In genomic region chr11:1576825-1577224, GRCh38 we compare ENCODE assay signal across 18 cellular contexts. TPM values are rescaled to one million over a fixed set of nuclear protein-coding genes. Genes with fewer than 3 reads are reported as not detected.
DNase-seq lines count a peak whose midpoint lies in the region; ATAC-seq, FAIRE-seq and TF ChIP-seq lines count a peak whose summit lies in the region.
"Had no signal": no experiment of that assay in that cellular context is flagged by ENCODE, and none has a peak within 500 bp of the region (broad histone marks: within the 10 kb centered on the region; RNA-seq: fewer than 3 reads in every experiment).

No MANE protein-coding gene starts in this region.

- H3K4me3 Mint-ChIP-seq in CD4-positive, alpha-beta T cell, result peak overlapping the region; percentile 65
- H3K4me3 Mint-ChIP-seq: H9 had no signal

- POLR2A ChIA-PET in CD4-positive, alpha-beta T cell (lab: Charles Lee), result no interaction called here

- H3K4me2 ChIP-seq in mammary epithelial cell (ENCODE audit: insufficient read depth, low read depth, low read length), result no peak overlapping the region
- H3K4me2 ChIP-seq: BLaER1 had no signal

- TF ChIP-seq CTCF in CD4-positive, alpha-beta T cell (IDR thresholded peaks at IDR 0.05), result no peak
- no peak for TF ChIP-seq CTCF in mammary epithelial cell (conservative IDR thresholded peaks at IDR 0.05 in 1 of 2, IDR thresholded peaks at IDR 0.05 in 1 of 2; ENCODE audit: extremely low read depth in 1 of 2, insufficient read depth in 1 of 2, low read depth in 1 of 2, low read length in 2 of 2)
- TF ChIP-seq CTCF in kidney (IDR thresholded peaks at IDR 0.05; ENCODE audit: borderline replicate concordance, extremely low read depth, insufficient read depth), result no peak

- no peaks in the 10 kb centered on the region for H3K79me2 ChIP-seq in mammary epithelial cell (ENCODE audit: insufficient read depth, low read length)

- BruUV-seq in mammary epithelial cell (replicated peaks; lab: Mats Ljungman, UMichigan), result no TSS peak

- H3K36me3 Mint-ChIP-seq in CD4-positive, alpha-beta T cell (ENCODE audit: low read depth), result no peaks in the 10 kb centered on the region

- intact Hi-C loops in CD4-positive, alpha-beta T cell (cut with DNase I, micrococcal nuclease), result loop anchor here in 1 of 2 experiments (10.0 kb wide), 2 partner anchors 188 to 732 kb away; partner anchors contain the start of genes CTSD, POLR2L and TSPAN4
- intact Hi-C loops in mammary epithelial cell (cut with micrococcal nuclease) (no loop called here), kidney (cut with DNase I) (no loop called here)

- H3K27ac ChIP-seq in CD4-positive, alpha-beta T cell (ENCODE audit: low read depth, low read length), result no peak overlapping the region
- no peak overlapping the region for H3K27ac ChIP-seq in mammary epithelial cell (ENCODE audit: insufficient read depth, low read depth, low read length)
- H3K27ac ChIP-seq in kidney (ENCODE audit: low read depth in 2 of 2, low read length in 2 of 2), result no peak overlapping the region
- H3K27ac ChIP-seq: 22Rv1, BLaER1 had no signal

- FAIRE-seq in kidney (lab: Jason Lieb, UNC), result no peak
- FAIRE-seq: G401.6, GM12891 had no signal

- WGBS in mammary epithelial cell (ENCODE audit: low coverage, missing lambda C conversion rate), result 83% methylated on average over 6 of the region's 6 CpGs

- no peaks in the 10 kb centered on the region for H3K36me3 ChIP-seq in mammary epithelial cell (ENCODE audit: insufficient read depth, low read length)
- H3K36me3 ChIP-seq in kidney (ENCODE audit: control insufficient read depth in 1 of 2, insufficient read depth in 2 of 2, low read length in 2 of 2), result no peaks in the 10 kb centered on the region
- H3K36me3 ChIP-seq: BLaER1 had no signal

- CTCF ChIA-PET in CD4-positive, alpha-beta T cell (lab: Charles Lee), result interaction anchor here (1.3 kb wide), 1 partner anchor 30 kb away, joined by 6 read pairs; no protein-coding TSS in a partner anchor
- CTCF ChIA-PET in mammary epithelial cell (lab: Charles Lee; ENCODE audit: low non-redundant PET), result no interaction called here

- no peaks in the 10 kb centered on the region for H4K20me1 ChIP-seq in mammary epithelial cell (ENCODE audit: insufficient read depth, low read length)

- no peaks in the 10 kb centered on the region for H3K27me3 Mint-ChIP-seq in CD4-positive, alpha-beta T cell

- DNase-seq in activated T-cell treated with anti-CD3 and anti-CD28 coated beads, Interleukin-2, amount 50 U/mL, for 1 hour, result peak; percentile 9
- DNase-seq in activated T-cell treated with anti-CD3 and anti-CD28 coated beads, Interleukin-2, amount 50 U/mL, for 48 hours, result no peak
- DNase-seq in CD4-positive, alpha-beta T cell, result no peak
- DNase-seq in mammary epithelial cell (peak; percentile 58), kidney (peak; percentile 18), DMS79 (lab: John Stamatoyannopoulos, UW) (no peak), NCI-H446 treated with DMSO at 0.1 percent for 48 hours (lab: John Stamatoyannopoulos, UW) (no peak), NCI-H2196 treated with DMSO at 0.1 percent for 48 hours (lab: John Stamatoyannopoulos, UW; ENCODE audit: unreplicated experiment) (no peak)
- DNase-seq: DMS79 treated with DMSO at 0.1 percent for 48 hours, EL, GOT3, H9 had no signal

- H3K4me1 Mint-ChIP-seq in CD4-positive, alpha-beta T cell (ENCODE audit: low read depth), result peaks cover 9% of the 10 kb centered on the region

- no peaks in the 10 kb centered on the region for H3K9me3 Mint-ChIP-seq in CD4-positive, alpha-beta T cell

- in situ Hi-C loops in mammary epithelial cell (cut with MboI; ENCODE audit: low sequenced_read_pairs in 2 of 2), result no loop called here

- no peaks in the 10 kb centered on the region for H3K27me3 ChIP-seq in CD4-positive, alpha-beta T cell (ENCODE audit: control insufficient read depth, insufficient read depth, low read length)
- H3K27me3 ChIP-seq in mammary epithelial cell (ENCODE audit: insufficient read depth, low read length), result peaks cover 8% of the 10 kb centered on the region

- no peak overlapping the region for H3K4me3 ChIP-seq in mammary epithelial cell (replicated peaks in 1 of 3; ENCODE audit: insufficient read depth in 1 of 3, low read depth in 2 of 3, low read length in 3 of 3)
- no peak overlapping the region for H3K4me3 ChIP-seq in kidney (ENCODE audit: low read length in 2 of 2)
- H3K4me3 ChIP-seq: BLaER1 had no signal

- dilution Hi-C loops in mammary epithelial cell (cut with HindIII; ENCODE audit: low sequenced_read_pairs), result no loop called here

- H3K9ac ChIP-seq in mammary epithelial cell (ENCODE audit: insufficient read depth, low read length) (no peak overlapping the region), kidney (ENCODE audit: low read length in 2 of 2) (no peak overlapping the region)
- H3K9ac ChIP-seq: BLaER1 had no signal

- peaks cover 7% of the 10 kb centered on the region for H3K9me3 ChIP-seq in CD4-positive, alpha-beta T cell (ENCODE audit: control insufficient read depth, low read length)
- no peaks in the 10 kb centered on the region for H3K9me3 ChIP-seq in mammary epithelial cell (replicated peaks; ENCODE audit: insufficient read depth, low read length)
- peaks cover 0 to 4% of the 10 kb centered on the region in 2 donors for H3K9me3 ChIP-seq in kidney (ENCODE audit: control insufficient read depth in 1 of 2, low read length in 2 of 2)

- H3K4me1 ChIP-seq in mammary epithelial cell (ENCODE audit: insufficient read depth, low read length) (peaks cover 10% of the 10 kb centered on the region), kidney (ENCODE audit: control insufficient read depth in 1 of 2, insufficient read depth in 1 of 2, low read depth in 1 of 2, low read length in 2 of 2) (peaks cover 0 to 15% of the 10 kb centered on the region in 2 donors)

- H2AFZ ChIP-seq in mammary epithelial cell (ENCODE audit: low read depth, low read length), result no peak overlapping the region

- no peak overlapping the region for H3K27ac Mint-ChIP-seq in CD4-positive, alpha-beta T cell
- H3K27ac Mint-ChIP-seq: H9 had no signal

- no peak for ATAC-seq in CD4-positive, alpha-beta T cell (ENCODE audit: poor library complexity)

RNA-seq across cellular contexts. Expression of gene DUSP8, which starts 4.8 kb away (rescaled TPM):
- total RNA-seq in CD4-positive, alpha-beta T cell, result 10 to 100 TPM; 83.9 to 91.2 TPM
- 1 to 10 TPM; 1.2 to 1.4 TPM for total RNA-seq in mammary epithelial cell
- polyA plus RNA-seq in mammary epithelial cell, result 0.33 TPM
- polyA minus RNA-seq in mammary epithelial cell, result not detected
- total RNA-seq in kidney, result 9.1 TPM
- polyA plus RNA-seq in kidney (ENCODE audit: insufficient read depth, low read depth, low replicate concordance), result 1.9 TPM

RNA-seq across cellular contexts. Expression of gene KRTAP5-1, which starts 8.3 kb away (rescaled TPM):
- not detected for total RNA-seq in CD4-positive, alpha-beta T cell
- total RNA-seq in mammary epithelial cell, result not detected
- polyA plus RNA-seq in mammary epithelial cell, result not detected
- not detected for polyA minus RNA-seq in mammary epithelial cell
- total RNA-seq in kidney, result not detected
- not detected for polyA plus RNA-seq in kidney (ENCODE audit: insufficient read depth, low read depth, low replicate concordance)
- total RNA-seq: A673, H9, HT-29 had no signal

RNA-seq across cellular contexts. Expression of gene KRTAP5-2, which starts 21.3 kb away (rescaled TPM):
- not detected for total RNA-seq in CD4-positive, alpha-beta T cell
- total RNA-seq in mammary epithelial cell (not detected), kidney (not detected)
- polyA plus RNA-seq in mammary epithelial cell (not detected), kidney (ENCODE audit: insufficient read depth, low read depth, low replicate concordance) (not detected)
- polyA minus RNA-seq in mammary epithelial cell, result not detected
- total RNA-seq: A673, H9, HT-29 had no signal

RNA-seq across cellular contexts. Expression of gene KRTAP5-3, which starts 31.4 kb away (rescaled TPM):
- total RNA-seq in CD4-positive, alpha-beta T cell, result not detected
- total RNA-seq in mammary epithelial cell (not detected), kidney (not detected)
- polyA plus RNA-seq in mammary epithelial cell (not detected), kidney (ENCODE audit: insufficient read depth, low read depth, low replicate concordance) (not detected)
- polyA minus RNA-seq in mammary epithelial cell, result not detected
- total RNA-seq: A673, H9, HT-29 had no signal

RNA-seq across cellular contexts. Expression of gene KRTAP5-4, which starts 45.1 kb away (rescaled TPM):
- total RNA-seq in CD4-positive, alpha-beta T cell, result not detected
- total RNA-seq in mammary epithelial cell (not detected), kidney (not detected)
- polyA plus RNA-seq in mammary epithelial cell (not detected), kidney (ENCODE audit: insufficient read depth, low read depth, low replicate concordance) (not detected)
- polyA minus RNA-seq in mammary epithelial cell, result not detected
- total RNA-seq: A673, H9, HT-29 had no signal

Comparison
In these comparisons a context has a peak if more than half of its experiments do, and no peak if none do; other contexts are left out.
1. DNase-seq: peak in activated T-cell treated with anti-CD3 and anti-CD28 coated beads, Interleukin-2, amount 50 U/mL, for 1 hour (single experiment), mammary epithelial cell (single experiment) and kidney (single experiment); none in activated T-cell treated with anti-CD3 and anti-CD28 coated beads, Interleukin-2, amount 50 U/mL, for 48 hours (0 of 2), CD4-positive, alpha-beta T cell (0 of 10), DMS79 (single experiment), NCI-H446 treated with DMSO at 0.1 percent for 48 hours (single experiment) and NCI-H2196 treated with DMSO at 0.1 percent for 48 hours (single experiment).